In genomic region chr9:79301549-79301948, GRCh38 we compare ENCODE assay signal across 18 cellular contexts.
"Had no signal": no experiment of that assay in that cellular context is flagged by ENCODE, and none has a peak within 500 bp of the region (broad histone marks: within the 10 kb centered on the region; RNA-seq: fewer than 3 reads in every experiment).

No MANE protein-coding gene starts in this region.

- H3K36me3 ChIP-seq: brain microvascular endothelial cell, colonic mucosa, left lung, right lobe of liver, stomach, vagina had no signal

- DNase-seq: activated CD4-positive, alpha-beta T cell treated with anti-CD3 and anti-CD28 coated beads, Interleukin-2, amount 10 ng/mL, durations not matched to agents 7 days and 5 days; activated CD8-positive, alpha-beta T cell treated with anti-CD3 and anti-CD28 coated beads, Interleukin-2, amount 10 ng/mL, durations not matched to agents 7 days and 5 days; activated naive CD4-positive, alpha-beta T cell treated with anti-CD3 and anti-CD28 coated beads, Interleukin-2, amount 50 U/mL, for 16 hours; activated T-cell treated with anti-CD3 and anti-CD28 coated beads, Interleukin-2, amount 50 U/mL, for 4 hours; aorta; brain microvascular endothelial cell; central memory CD4-positive, alpha-beta T cell; colonic mucosa; hypothalamus; left lung; psoas muscle; right lobe of liver; small intestine; stimulated activated CD4-positive, alpha-beta T cell treated with anti-CD3 and anti-CD28 coated beads, Interleukin-4, amount 100 ng/mL, for 1 hour; stomach; T-helper 9 cell had no signal

- ATAC-seq: activated CD8-positive, alpha-beta T cell treated with anti-CD3 and anti-CD28 coated beads, Interleukin-2, amount 10 ng/mL, durations not matched to agents 7 days and 5 days; activated T-cell treated with anti-CD3 and anti-CD28 coated beads, Interleukin-2, amount 50 U/mL, for 4 hours; left lung; psoas muscle; right lobe of liver; stimulated activated effector memory CD8-positive, alpha-beta T cell treated with anti-CD3 and anti-CD28 coated beads, Interleukin-12 subunit alpha, Interleukin-12 subunit beta, amount 100 ng/mL, for 72 hours had no signal

- H3K27me3 ChIP-seq: brain microvascular endothelial cell, colonic mucosa, left lung, right lobe of liver, stomach, vagina had no signal

- H3K27ac ChIP-seq: brain microvascular endothelial cell, colonic mucosa, left lung, psoas muscle, right lobe of liver, stomach, vagina had no signal

- H3K9me3 ChIP-seq: colonic mucosa, left lung, psoas muscle, right lobe of liver, stomach, vagina had no signal

- H3K4me3 ChIP-seq: colonic mucosa, left lung, psoas muscle, right lobe of liver, stomach, vagina had no signal
